14 cellular contexts compared by ENCODE assay signal in genomic region chr12:56010112-56010570, GRCh38. TPM values are rescaled to one million over a fixed set of nuclear protein-coding genes. Genes with fewer than 3 reads are reported as not detected.
DNase-seq lines count a peak whose midpoint lies in the region; ATAC-seq and TF ChIP-seq lines count a peak whose summit lies in the region.
"Had no signal": no experiment of that assay in that cellular context is flagged by ENCODE, and none has a peak within 500 bp of the region (broad histone marks: within the 10 kb centered on the region; RNA-seq: fewer than 3 reads in every experiment).

No MANE protein-coding gene starts in this region.

- TF ChIP-seq POLR2A in HCT116 (IDR thresholded peaks at IDR 0.05; ENCODE audit: borderline replicate concordance, extremely low read depth, insufficient read depth, insufficient read length) = no peak

- TSS peak; percentile 40 for BruUV-seq in HCT116 (replicated peaks; lab: Mats Ljungman, UMichigan)

- H3K9me3 ChIP-seq in HCT116 (ENCODE audit: control insufficient read depth in 1 of 2, insufficient read depth in 1 of 2, low read depth in 1 of 2, low read length in 2 of 2) = no peaks in the 10 kb centered on the region
- H3K9me3 ChIP-seq: breast epithelium, prostate gland, tibial nerve had no signal

- H3K36me3 Mint-ChIP-seq in activated T-helper 2 cell treated with anti-CD3 and anti-CD28 coated beads, Interferon-gamma antibody, Interleukin-2, Interleukin-4, amounts not matched to agents 10 μg/mL and 5 μg/mL and 100 μg/mL, durations not matched to agents 14 hours and 24 hours and 36 hours (ENCODE audit: low read depth) = peaks cover 12% of the 10 kb centered on the region
- H3K36me3 Mint-ChIP-seq in neural crest cell (ENCODE audit: low read depth) = peaks cover 11% of the 10 kb centered on the region
- H3K36me3 Mint-ChIP-seq: stimulated activated effector memory CD8-positive, alpha-beta T cell treated with anti-CD3 and anti-CD28 coated beads, Interleukin-12 subunit alpha, Interleukin-12 subunit beta, amount 100 ng/mL, for 72 hours had no signal

- no peak overlapping the region for H3K4me2 ChIP-seq in HCT116 (ENCODE audit: low read length)

- no peaks in the 10 kb centered on the region for H4K20me1 ChIP-seq in HCT116 (ENCODE audit: insufficient read depth)

- H3K27ac ChIP-seq in HCT116 (ENCODE audit: low read depth, low read length) = no peak overlapping the region
- H3K27ac ChIP-seq: breast epithelium, prostate gland, tibial nerve had no signal

- peak overlapping the region; percentile 13 for H3K4me3 Mint-ChIP-seq in activated T-helper 2 cell treated with anti-CD3 and anti-CD28 coated beads, Interferon-gamma antibody, Interleukin-2, Interleukin-4, amounts not matched to agents 10 μg/mL and 5 μg/mL and 100 μg/mL, durations not matched to agents 14 hours and 24 hours and 36 hours (ENCODE audit: low read depth)
- H3K4me3 Mint-ChIP-seq in neural crest cell = peak overlapping the region; percentile 74
- H3K4me3 Mint-ChIP-seq: activated CD4-positive, alpha-beta T cell treated with anti-CD3 and anti-CD28 coated beads, Interleukin-2, amount 10 ng/mL, durations not matched to agents 24 days and 14 days; HFFc6; stimulated activated effector memory CD8-positive, alpha-beta T cell treated with anti-CD3 and anti-CD28 coated beads, Interleukin-12 subunit alpha, Interleukin-12 subunit beta, amount 100 ng/mL, for 72 hours had no signal

- peak overlapping the region; percentile 7 for H3K27ac Mint-ChIP-seq in activated T-helper 2 cell treated with anti-CD3 and anti-CD28 coated beads, Interferon-gamma antibody, Interleukin-2, Interleukin-4, amounts not matched to agents 10 μg/mL and 5 μg/mL and 100 μg/mL, durations not matched to agents 14 hours and 24 hours and 36 hours
- H3K27ac Mint-ChIP-seq in neural crest cell (ENCODE audit: unreplicated experiment) = no peak overlapping the region
- H3K27ac Mint-ChIP-seq: activated CD4-positive, alpha-beta T cell treated with anti-CD3 and anti-CD28 coated beads, Interleukin-2, amount 10 ng/mL, durations not matched to agents 24 days and 14 days; HFFc6; stimulated activated effector memory CD8-positive, alpha-beta T cell treated with anti-CD3 and anti-CD28 coated beads, Interleukin-12 subunit alpha, Interleukin-12 subunit beta, amount 100 ng/mL, for 72 hours had no signal

- H3K36me3 ChIP-seq in HCT116 (ENCODE audit: control insufficient read depth in 1 of 2, insufficient read depth in 2 of 2, low read length in 2 of 2) = 0 out of 4 replicates have a peak, but pooled peaks cover 0 to under 1% of the 10 kb centered on the region in 2 experiments
- H3K36me3 ChIP-seq: breast epithelium, prostate gland had no signal

- no peak overlapping the region for H2AFZ ChIP-seq in HCT116 (ENCODE audit: low read depth, low read length, poor library complexity, severe bottlenecking)

- no peak for TF ChIP-seq RAD21 in HCT116 (IDR thresholded peaks at IDR 0.05; ENCODE audit: low read depth)

- H3K9ac ChIP-seq in HCT116 (ENCODE audit: low read length) = no peak overlapping the region

- H3K9me2 ChIP-seq in HCT116 (ENCODE audit: insufficient read depth) = no peaks in the 10 kb centered on the region

- ATAC-seq in HCT116 = no peak
- no peak for ATAC-seq in HG03139 (IDR thresholded peaks at IDR 0.05; ENCODE audit: unreplicated experiment)
- ATAC-seq: stimulated activated effector memory CD8-positive, alpha-beta T cell treated with anti-CD3 and anti-CD28 coated beads, Interleukin-12 subunit alpha, Interleukin-12 subunit beta, amount 100 ng/mL, for 72 hours had no signal

- peaks cover 16 to 27% of the 10 kb centered on the region in 2 experiments for H3K4me1 ChIP-seq in HCT116 (ENCODE audit: control insufficient read depth in 1 of 2, insufficient read depth in 2 of 2, low read length in 2 of 2)
- H3K4me1 ChIP-seq: breast epithelium, prostate gland had no signal

- DNase-seq in HCT116 (ENCODE audit: low read depth, low spot score) = no peak
- DNase-seq in activated T-helper 2 cell treated with anti-CD3 and anti-CD28 coated beads, Interferon-gamma antibody, Interleukin-2, Interleukin-4, amounts not matched to agents 10 μg/mL and 5 μg/mL and 100 μg/mL, durations not matched to agents 14 hours and 24 hours and 36 hours (ENCODE audit: low spot score) = no peak
- DNase-seq in neural crest cell (ENCODE audit: low read depth, low spot score) = no peak
- no peak for DNase-seq in retina
- DNase-seq in activated CD4-positive, alpha-beta T cell treated with anti-CD3 and anti-CD28 coated beads, Interleukin-2, amount 50 U/mL, for 1 hour = no peak
- DNase-seq: activated CD4-positive, alpha-beta T cell treated with anti-CD3 and anti-CD28 coated beads, Interleukin-2, amount 10 ng/mL, durations not matched to agents 24 days and 14 days; activated naive CD4-positive, alpha-beta T cell treated with anti-CD3 and anti-CD28 coated beads, Interleukin-2, amount 50 U/mL, for 16 hours; HFFc6; NCI-H82 had no signal

- no peaks in the 10 kb centered on the region for H3K79me2 ChIP-seq in HCT116 (ENCODE audit: insufficient read depth, low read length)

- H3K4me1 Mint-ChIP-seq in activated T-helper 2 cell treated with anti-CD3 and anti-CD28 coated beads, Interferon-gamma antibody, Interleukin-2, Interleukin-4, amounts not matched to agents 10 μg/mL and 5 μg/mL and 100 μg/mL, durations not matched to agents 14 hours and 24 hours and 36 hours (ENCODE audit: low read depth) = peaks cover 39% of the 10 kb centered on the region
- peaks cover 45% of the 10 kb centered on the region for H3K4me1 Mint-ChIP-seq in neural crest cell

- no peak overlapping the region for H3K4me3 ChIP-seq in HCT116 (replicated peaks in 1 of 2; ENCODE audit: low read depth in 1 of 2, low read length in 2 of 2)
- H3K4me3 ChIP-seq: breast epithelium, prostate gland, tibial nerve had no signal

- intact Hi-C loops in HCT116 (cut with micrococcal nuclease) = no loop called here
- intact Hi-C loops in activated T-helper 2 cell treated with anti-CD3 and anti-CD28 coated beads, Interferon-gamma antibody, Interleukin-2, Interleukin-4, amounts not matched to agents 10 μg/mL and 5 μg/mL and 100 μg/mL, durations not matched to agents 14 hours and 24 hours and 36 hours (cut with micrococcal nuclease) = no loop called here

- no peaks in the 10 kb centered on the region for H3K9me3 Mint-ChIP-seq in activated T-helper 2 cell treated with anti-CD3 and anti-CD28 coated beads, Interferon-gamma antibody, Interleukin-2, Interleukin-4, amounts not matched to agents 10 μg/mL and 5 μg/mL and 100 μg/mL, durations not matched to agents 14 hours and 24 hours and 36 hours
- H3K9me3 Mint-ChIP-seq in neural crest cell = no peaks in the 10 kb centered on the region
- H3K9me3 Mint-ChIP-seq: activated CD4-positive, alpha-beta T cell treated with anti-CD3 and anti-CD28 coated beads, Interleukin-2, amount 10 ng/mL, durations not matched to agents 24 days and 14 days; HFFc6; stimulated activated effector memory CD8-positive, alpha-beta T cell treated with anti-CD3 and anti-CD28 coated beads, Interleukin-12 subunit alpha, Interleukin-12 subunit beta, amount 100 ng/mL, for 72 hours had no signal

- H3K27me3 ChIP-seq in HCT116 (ENCODE audit: insufficient read depth, low read length) = no peaks in the 10 kb centered on the region
- H3K27me3 ChIP-seq: breast epithelium, tibial nerve had no signal

- POLR2A ChIA-PET in HCT116 (lab: Charles Lee) = interaction anchor here (0.7 kb wide), 1 partner anchor 35 kb away, joined by 4 read pairs; no protein-coding TSS in a partner anchor

- TF ChIP-seq CTCF in HCT116 (IDR thresholded peaks at IDR 0.05 in 2 of 3, conservative IDR thresholded peaks at IDR 0.05 in 1 of 3; ENCODE audit: borderline replicate concordance in 1 of 3, insufficient read depth in 1 of 3, low read depth in 2 of 3, low read length in 2 of 3) (no peak), neural crest cell (conservative IDR thresholded peaks at IDR 0.05) (no peak)

- CTCF ChIA-PET in HCT116 (lab: Charles Lee) = interaction anchor here (7.2 kb wide), 1 partner anchor 14 kb away, joined by 48 read pairs; the partner anchor contains the start of gene SUOX

- RAD21 ChIA-PET in HCT116 (lab: Charles Lee; ENCODE audit: low non-redundant PET in 1 of 2, low total read pairs in 2 of 2, uncharacterized antibody in 2 of 2, unreplicated experiment in 2 of 2) = no interaction called here

- H3K27me3 Mint-ChIP-seq in activated T-helper 2 cell treated with anti-CD3 and anti-CD28 coated beads, Interferon-gamma antibody, Interleukin-2, Interleukin-4, amounts not matched to agents 10 μg/mL and 5 μg/mL and 100 μg/mL, durations not matched to agents 14 hours and 24 hours and 36 hours (ENCODE audit: low read depth) = no peaks in the 10 kb centered on the region
- no peaks in the 10 kb centered on the region for H3K27me3 Mint-ChIP-seq in neural crest cell (ENCODE audit: low read depth)
- H3K27me3 Mint-ChIP-seq: activated CD4-positive, alpha-beta T cell treated with anti-CD3 and anti-CD28 coated beads, Interleukin-2, amount 10 ng/mL, durations not matched to agents 24 days and 14 days had no signal

RNA-seq across cellular contexts. Expression of gene IKZF4, which starts 10.7 kb away (rescaled TPM):
- total RNA-seq in HCT116 (2021; ENCODE audit: unreplicated experiment) (8.5 TPM), neural crest cell (42.3 and 45.5 TPM in 2 replicates)
- 3.2 and 4.8 TPM in 2 replicates for polyA plus RNA-seq in HCT116 (2012)
- 34.8 and 35.5 TPM in 2 replicates for total RNA-seq in activated T-helper 2 cell treated with anti-CD3 and anti-CD28 coated beads, Interferon-gamma antibody, Interleukin-2, Interleukin-4, amounts not matched to agents 10 μg/mL and 5 μg/mL and 100 μg/mL, durations not matched to agents 14 hours and 24 hours and 36 hours

RNA-seq across cellular contexts. Expression of gene SUOX, which starts 13.1 kb away (rescaled TPM):
- 18.0 TPM for total RNA-seq in HCT116 (2021; ENCODE audit: unreplicated experiment)
- polyA plus RNA-seq in HCT116 (2012) = 12.4 and 13.3 TPM in 2 replicates
- 19.9 and 21.2 TPM in 2 replicates for total RNA-seq in activated T-helper 2 cell treated with anti-CD3 and anti-CD28 coated beads, Interferon-gamma antibody, Interleukin-2, Interleukin-4, amounts not matched to agents 10 μg/mL and 5 μg/mL and 100 μg/mL, durations not matched to agents 14 hours and 24 hours and 36 hours
- 30.4 and 33.7 TPM in 2 replicates for total RNA-seq in neural crest cell

RNA-seq across cellular contexts. Expression of gene RPS26, which starts 31.6 kb away (rescaled TPM):
- total RNA-seq in HCT116 (2021; ENCODE audit: unreplicated experiment) = 70.2 TPM
- 1,152 and 1,325 TPM in 2 replicates for polyA plus RNA-seq in HCT116 (2012)
- total RNA-seq in activated T-helper 2 cell treated with anti-CD3 and anti-CD28 coated beads, Interferon-gamma antibody, Interleukin-2, Interleukin-4, amounts not matched to agents 10 μg/mL and 5 μg/mL and 100 μg/mL, durations not matched to agents 14 hours and 24 hours and 36 hours = 43.9 and 45.2 TPM in 2 replicates
- total RNA-seq in neural crest cell = 32.3 and 43.1 TPM in 2 replicates

RNA-seq across cellular contexts. Expression of gene RAB5B, which starts 36.3 kb away (rescaled TPM):
- total RNA-seq in HCT116 (2021; ENCODE audit: unreplicated experiment) (44.5 TPM), neural crest cell (86.5 and 97.3 TPM in 2 replicates)
- 29.1 and 32.6 TPM in 2 replicates for polyA plus RNA-seq in HCT116 (2012)
- 47.9 and 51.0 TPM in 2 replicates for total RNA-seq in activated T-helper 2 cell treated with anti-CD3 and anti-CD28 coated beads, Interferon-gamma antibody, Interleukin-2, Interleukin-4, amounts not matched to agents 10 μg/mL and 5 μg/mL and 100 μg/mL, durations not matched to agents 14 hours and 24 hours and 36 hours

RNA-seq across cellular contexts. Expression of gene CDK2, which starts 43.5 kb away (rescaled TPM):
- 90.9 TPM for total RNA-seq in HCT116 (2021; ENCODE audit: unreplicated experiment)
- polyA plus RNA-seq in HCT116 (2012) = 65.1 and 81.6 TPM in 2 replicates
- total RNA-seq in activated T-helper 2 cell treated with anti-CD3 and anti-CD28 coated beads, Interferon-gamma antibody, Interleukin-2, Interleukin-4, amounts not matched to agents 10 μg/mL and 5 μg/mL and 100 μg/mL, durations not matched to agents 14 hours and 24 hours and 36 hours = 116 and 121 TPM in 2 replicates
- 125 TPM in 2 replicates for total RNA-seq in neural crest cell
